ENCODE assay signal across 1 cellular context in genomic region chr18:26091047-26091630, GRCh38.
TF ChIP-seq lines count a peak whose summit lies in the region.

No MANE protein-coding gene starts in this region.

TF ChIP-seq in HepG2, 621 proteins besides CTCF, POLR2A, EP300 and RAD21 (continued from another document and continues in another):
- TF ChIP-seq PAXIP1 (CRISPR knock-in tag; conservative IDR thresholded peaks at IDR 0.05), result no peak; the same call in 1 of the 2 replicates
- no peak for TF ChIP-seq ZNF3 (CRISPR knock-in tag; IDR thresholded peaks at IDR 0.05)
- no peak for TF ChIP-seq SNRNP70 (IDR thresholded peaks at IDR 0.05; ENCODE audit: low read depth, low read length)
- TF ChIP-seq PRPF4 (IDR thresholded peaks at IDR 0.05; ENCODE audit: low read depth, low read length, poor library complexity, severe bottlenecking), result no peak
- TF ChIP-seq PHF8 (CRISPR knock-in tag; IDR thresholded peaks at IDR 0.05), result no peak
- no peak for TF ChIP-seq JUNB (CRISPR knock-in tag; IDR thresholded peaks at IDR 0.05; ENCODE audit: borderline replicate concordance)
- TF ChIP-seq TFDP2 (CRISPR knock-in tag; IDR thresholded peaks at IDR 0.05), result 0 out of 2 replicates have a peak, but pooled peaks have one; percentile 20
- TF ChIP-seq ZFP41 (CRISPR knock-in tag; IDR thresholded peaks at IDR 0.05; ENCODE audit: borderline replicate concordance), result no peak
- TF ChIP-seq YEATS2 (CRISPR knock-in tag; IDR thresholded peaks at IDR 0.05; ENCODE audit: borderline replicate concordance), result no peak; the same call in 1 of the 2 replicates
- TF ChIP-seq NBN (conservative IDR thresholded peaks at IDR 0.05), result no peak
- peak; percentile 54; the same call in 1 of the 2 replicates for TF ChIP-seq RFXAP (CRISPR knock-in tag; IDR thresholded peaks at IDR 0.05; ENCODE audit: borderline replicate concordance)
- no peak for TF ChIP-seq HDAC2 (CRISPR knock-in tag; IDR thresholded peaks at IDR 0.05)
- no peak for TF ChIP-seq ESRRA (CRISPR knock-in tag; IDR thresholded peaks at IDR 0.05; ENCODE audit: low read depth)
- no peak for TF ChIP-seq PHB2 (IDR thresholded peaks at IDR 0.05; ENCODE audit: partially characterized antibody)
- no peak for TF ChIP-seq ZNF7 (CRISPR knock-in tag; IDR thresholded peaks at IDR 0.05)
- no peak for TF ChIP-seq HNF4G (IDR thresholded peaks at IDR 0.05; ENCODE audit: borderline replicate concordance, low read depth, low read length)
- no peak for TF ChIP-seq HNF4G (CRISPR knock-in tag; IDR thresholded peaks at IDR 0.05; ENCODE audit: borderline replicate concordance, low read depth)
- TF ChIP-seq CCAR2 (optimal IDR thresholded peaks at IDR 0.05; ENCODE audit: low read depth, low read length), result no peak
- no peak for TF ChIP-seq TAF1 (CRISPR knock-in tag; IDR thresholded peaks at IDR 0.05)
- peak; percentile 28; the same call in 1 of the 2 replicates for TF ChIP-seq ZNF121 (CRISPR knock-in tag; IDR thresholded peaks at IDR 0.05)
- no peak for TF ChIP-seq ZNF788 (CRISPR knock-in tag; IDR thresholded peaks at IDR 0.05; ENCODE audit: borderline replicate concordance)
- no peak for TF ChIP-seq MTA1 (CRISPR knock-in tag; IDR thresholded peaks at IDR 0.05; ENCODE audit: borderline replicate concordance)
- TF ChIP-seq MYPOP (CRISPR knock-in tag; IDR thresholded peaks at IDR 0.05), result no peak
- TF ChIP-seq FOXO1 (CRISPR knock-in tag; IDR thresholded peaks at IDR 0.05), result no peak
- TF ChIP-seq SALL1 (CRISPR knock-in tag; IDR thresholded peaks at IDR 0.05), result peak; percentile 53
- TF ChIP-seq THYN1 (CRISPR knock-in tag; IDR thresholded peaks at IDR 0.05; ENCODE audit: borderline replicate concordance, low read depth), result no peak
- TF ChIP-seq FOSL2 (CRISPR knock-in tag; IDR thresholded peaks at IDR 0.05), result peak; percentile 20; the same call in 1 of the 2 replicates
- no peak for TF ChIP-seq PLRG1 (conservative IDR thresholded peaks at IDR 0.05)
- TF ChIP-seq ATF2 (CRISPR knock-in tag; IDR thresholded peaks at IDR 0.05), result no peak
- no peak for TF ChIP-seq ZNF790 (CRISPR knock-in tag; IDR thresholded peaks at IDR 0.05; ENCODE audit: borderline replicate concordance)
- no peak for TF ChIP-seq HCFC1 (IDR thresholded peaks at IDR 0.05; ENCODE audit: low read depth, low read length)
- no peak for TF ChIP-seq GTF2F1 (IDR thresholded peaks at IDR 0.05; ENCODE audit: low read length)
- no peak for TF ChIP-seq ZNF235 (CRISPR knock-in tag; IDR thresholded peaks at IDR 0.05; ENCODE audit: borderline replicate concordance)
- TF ChIP-seq KDM2A (CRISPR knock-in tag; IDR thresholded peaks at IDR 0.05; ENCODE audit: borderline replicate concordance, low read depth), result no peak; the same call in 1 of the 2 replicates
- no peak for TF ChIP-seq ZNF776 (CRISPR knock-in tag; IDR thresholded peaks at IDR 0.05)
- no peak for TF ChIP-seq HOMEZ (CRISPR knock-in tag; IDR thresholded peaks at IDR 0.05; ENCODE audit: low read depth)
- 0 out of 2 replicates have a peak, but pooled peaks have one; percentile 43 for TF ChIP-seq SNAI1 (CRISPR knock-in tag; IDR thresholded peaks at IDR 0.05; ENCODE audit: borderline replicate concordance)
- TF ChIP-seq IRX3 (CRISPR knock-in tag; IDR thresholded peaks at IDR 0.05; ENCODE audit: borderline replicate concordance, low read depth), result no peak
- TF ChIP-seq ZNF615 (CRISPR knock-in tag; IDR thresholded peaks at IDR 0.05; ENCODE audit: borderline replicate concordance), result no peak
- TF ChIP-seq GABPB1 (CRISPR knock-in tag; IDR thresholded peaks at IDR 0.05), result no peak
- no peak for TF ChIP-seq KLF9 (CRISPR knock-in tag; IDR thresholded peaks at IDR 0.05; ENCODE audit: low read depth)
- no peak for TF ChIP-seq CBFB (CRISPR knock-in tag; IDR thresholded peaks at IDR 0.05)
- no peak for TF ChIP-seq ZNF550 (CRISPR knock-in tag; IDR thresholded peaks at IDR 0.05; ENCODE audit: borderline replicate concordance)
- TF ChIP-seq PITX1 (CRISPR knock-in tag; IDR thresholded peaks at IDR 0.05), result no peak; the same call in 1 of the 2 replicates
- no peak for TF ChIP-seq ZNF362 (CRISPR knock-in tag; IDR thresholded peaks at IDR 0.05; ENCODE audit: borderline replicate concordance)
- no peak for TF ChIP-seq ZBTB40 (IDR thresholded peaks at IDR 0.05)
- TF ChIP-seq ZBTB40 (CRISPR knock-in tag; IDR thresholded peaks at IDR 0.05), result peak; percentile 24
- TF ChIP-seq ADNP (CRISPR knock-in tag; IDR thresholded peaks at IDR 0.05), result no peak
